ENCODE assay signal across 1 cellular context in the genomic region with DNA sequence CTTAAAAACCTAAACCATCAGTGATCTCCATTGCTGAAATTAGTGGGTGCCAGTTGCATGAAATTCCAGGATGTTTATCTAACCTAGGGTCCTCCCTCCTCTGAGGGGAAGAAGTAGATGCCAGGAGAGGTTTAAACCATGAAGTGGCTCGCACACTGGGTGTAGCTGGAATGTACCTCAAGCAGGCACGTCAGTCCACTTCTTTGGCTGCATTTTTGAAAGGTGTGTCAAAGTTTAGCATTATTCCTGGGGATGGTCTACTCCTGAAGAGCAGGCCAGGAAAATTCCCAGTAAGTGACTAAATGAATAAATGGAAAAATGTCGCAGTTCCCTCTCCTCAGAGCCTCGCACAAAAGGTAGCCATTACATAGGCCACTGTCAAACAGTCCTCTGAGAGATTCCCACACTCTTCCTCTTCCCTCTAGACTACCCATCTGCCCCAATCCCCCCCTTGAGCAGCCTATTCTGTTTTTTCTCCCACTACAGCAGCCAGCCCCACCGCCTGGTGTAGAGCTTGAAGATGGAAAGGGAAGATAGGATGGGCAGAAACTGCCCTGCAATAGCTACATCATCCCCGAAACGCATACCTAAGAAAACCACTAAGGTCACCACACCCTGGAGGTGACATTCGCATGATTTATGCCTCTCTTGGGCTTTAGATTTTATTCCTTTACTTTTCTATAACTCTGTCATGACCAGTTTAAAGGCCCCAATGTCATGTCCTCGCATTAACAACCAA.
TF ChIP-seq lines count a peak whose summit lies in the region.

No MANE protein-coding gene starts in this region.

TF ChIP-seq in GM23338, 12 proteins besides CTCF, POLR2A, EP300 and RAD21 (continued from another document):
- no peak for TF ChIP-seq ZNF462 (CRISPR knock-in tag; IDR thresholded peaks at IDR 0.05)
